In genomic region chr11:64810271-64810890, GRCh38 we compare ENCODE assay signal across 8 cellular contexts.
A peak's percentile ranks its signal among the peaks of the same experiment; 100 is the strongest.
DNase-seq lines count a peak whose midpoint lies in the region; ATAC-seq and TF ChIP-seq lines count a peak whose summit lies in the region.

Gene MEN1 (minus strand): TSS chr11:64810551. CDS start chr11:64810109, 442 bp downstream.

- H2AFZ ChIP-seq in ACC112 (ENCODE audit: low read length, unreplicated experiment), result peak within 1 kb of the TSS; percentile 95

- H3K36me3 ChIP-seq in ACC112 (ENCODE audit: insufficient read depth, low read length), result no peaks in the 10 kb centered on the region

- peak; percentile 96 for DNase-seq in NCI-H446 treated with DMSO at 0.1 percent for 48 hours (lab: John Stamatoyannopoulos, UW)
- DNase-seq in activated CD4-positive, CD25-positive, alpha-beta regulatory T cell treated with anti-CD3 and anti-CD28 coated beads, Interleukin-2, amount 50 U/mL, for 72 hours, result peak; percentile 65
- DNase-seq in cerebellar cortex (ENCODE audit: low spot score), result peak; percentile 98
- peak; percentile 100 for DNase-seq in islet precursor cell
- peak; percentile 76 for DNase-seq in stimulated activated CD4-positive, alpha-beta T cell treated with anti-CD3 and anti-CD28 coated beads, Interleukin-12 subunit alpha, Interleukin-12 subunit beta, amount 100 ng/mL, for 4 hours

- H3K4me3 ChIP-seq in ACC112 (ENCODE audit: low read depth, low read length), result peak within 1 kb of the TSS; percentile 92

- peak; percentile 80 for TF ChIP-seq POLR2A in GM18951 (IDR thresholded peaks at IDR 0.05; ENCODE audit: extremely low read depth, insufficient read depth, insufficient read length)

- H3K79me2 ChIP-seq in ACC112 (ENCODE audit: control insufficient read depth, insufficient read depth, low read length, unreplicated experiment), result peaks cover 5% of the 10 kb centered on the region

- peaks cover 7% of the 10 kb centered on the region for H3K4me1 ChIP-seq in ACC112 (ENCODE audit: control insufficient read depth, insufficient read depth, low read length, unreplicated experiment)

- in situ Hi-C loops in GM18951 (cut with MboI; ENCODE audit: low sequenced_read_pairs, unreplicated experiment), result no loop called here

- no peak within 1 kb of the TSS for H3K27ac ChIP-seq in ACC112 (ENCODE audit: low read depth, low read length)

- H3K27me3 ChIP-seq in ACC112 (ENCODE audit: insufficient read depth, low read length), result no peaks in the 10 kb centered on the region

- ATAC-seq in HG03280 (IDR thresholded peaks at IDR 0.05; ENCODE audit: unreplicated experiment), result peak; percentile 57
